20 cellular contexts compared by ENCODE assay signal in genomic region chr2:217671043-217671442, GRCh38.
DNase-seq lines count a peak whose midpoint lies in the region; ATAC-seq and TF ChIP-seq lines count a peak whose summit lies in the region.
"Had no signal": no experiment of that assay in that cellular context is flagged by ENCODE, and none has a peak within 500 bp of the region (broad histone marks: within the 10 kb centered on the region; RNA-seq: fewer than 3 reads in every experiment).

No MANE protein-coding gene starts in this region.

- no peak overlapping the region for H3K4me3 ChIP-seq in left ventricle myocardium inferior
- H3K4me3 ChIP-seq: GM12878, GM23248, HAP-1 had no signal

- H3K9me3 ChIP-seq in left ventricle myocardium inferior (replicated peaks) = no peaks in the 10 kb centered on the region
- H3K9me3 ChIP-seq: BE2C, HAP-1 had no signal

- intact Hi-C loops in left ventricle myocardium inferior (cut with micrococcal nuclease) = no loop called here
- intact Hi-C loops in cardiac septum (cut with DNase I) = no loop called here
- intact Hi-C loops in left ventricle myocardium superior (cut with micrococcal nuclease) = no loop called here

- H3K27ac ChIP-seq in left ventricle myocardium inferior (replicated peaks) = peak overlapping the region; percentile 61
- H3K27ac ChIP-seq in epithelial cell of prostate = peak overlapping the region; percentile 75
- H3K27ac ChIP-seq: GM23248 had no signal

- no peak for TF ChIP-seq CTCF in left ventricle myocardium inferior (IDR thresholded peaks at IDR 0.05; ENCODE audit: borderline replicate concordance)

- ATAC-seq in left ventricle myocardium superior (peak; percentile 78), GM18868 (IDR thresholded peaks at IDR 0.05; ENCODE audit: unreplicated experiment) (no peak)
- ATAC-seq: GM12878 had no signal

- H3K36me3 ChIP-seq in left ventricle myocardium inferior = no peaks in the 10 kb centered on the region
- H3K36me3 ChIP-seq: BE2C, HAP-1 had no signal

- DNase-seq in left ventricle myocardium inferior (no peak), cardiac septum (ENCODE audit: low spot score) (no peak), epithelial cell of prostate (ENCODE audit: low read depth, low spot score) (no peak), left ventricle myocardium superior (no peak), SW480 (ENCODE audit: low spot score) (no peak), HPDE6-E6E7 (ENCODE audit: extremely low spot score) (no peak)
- DNase-seq: ACHN; BE2C; C1 segment of cervical spinal cord; CD4-positive, CD25-positive, alpha-beta regulatory T cell; CD8-positive, alpha-beta memory T cell; COR-L47; DMS 273 treated with DMSO at 0.1 percent for 48 hours; DMS53; DND-41; EL; GM23248 had no signal

- no peaks in the 10 kb centered on the region for H3K27me3 ChIP-seq in left ventricle myocardium inferior (ENCODE audit: low read depth)
- H3K27me3 ChIP-seq: BE2C had no signal

- H3K4me1 ChIP-seq in left ventricle myocardium inferior = peaks cover 3% of the 10 kb centered on the region
- H3K4me1 ChIP-seq: BE2C, HAP-1 had no signal
